ENCODE assay signal across 9 cellular contexts in the genomic region with DNA sequence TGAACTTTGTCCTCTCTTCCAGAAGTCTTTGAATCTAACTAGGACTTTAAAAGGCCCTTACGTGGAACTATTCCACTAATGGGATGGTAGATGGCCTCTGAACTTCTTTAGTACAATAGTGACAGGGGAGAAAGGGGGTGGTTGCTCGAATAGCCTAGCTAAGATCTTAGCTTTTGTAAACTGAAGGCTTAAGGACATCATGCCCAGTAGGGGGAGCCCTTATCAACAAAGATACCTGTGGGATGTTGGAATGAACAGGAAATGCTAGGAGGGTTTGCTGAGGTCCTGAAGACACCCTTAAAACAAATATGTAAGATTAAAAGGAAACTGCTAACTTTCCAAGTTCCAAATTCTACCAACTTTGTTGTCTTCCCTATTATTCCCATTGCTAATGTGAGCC. TPM values are rescaled to one million over a fixed set of nuclear protein-coding genes. Genes with fewer than 3 reads are reported as not detected.
DNase-seq lines count a peak whose midpoint lies in the region; ATAC-seq and TF ChIP-seq lines count a peak whose summit lies in the region.
"Had no signal": no experiment of that assay in that cellular context is flagged by ENCODE, and none has a peak within 500 bp of the region (broad histone marks: within the 10 kb centered on the region; RNA-seq: fewer than 3 reads in every experiment).

No MANE protein-coding gene starts in this region.

- H3K9me3 ChIP-seq in neuronal stem cell (replicated peaks in 1 of 2; ENCODE audit: control insufficient read depth in 2 of 2, insufficient read depth in 1 of 2, low read depth in 1 of 2, low read length in 2 of 2) = no peaks in the 10 kb centered on the region

- H3K79me1 ChIP-seq in neuronal stem cell (ENCODE audit: low read depth, low read length) = no peaks in the 10 kb centered on the region

- no peak overlapping the region for H2BK5ac ChIP-seq in neuronal stem cell (ENCODE audit: low read length)

- no peak overlapping the region for H3K18ac ChIP-seq in neuronal stem cell (ENCODE audit: low read length)

- no peak overlapping the region for H2BK12ac ChIP-seq in neuronal stem cell (ENCODE audit: low read length)

- no peak overlapping the region for H3K27ac Mint-ChIP-seq in activated CD4-positive, alpha-beta T cell treated with anti-CD3 and anti-CD28 coated beads, Interleukin-2, amount 10 ng/mL, durations not matched to agents 24 days and 14 days
- H3K27ac Mint-ChIP-seq: activated naive CD4-positive, alpha-beta T cell treated with anti-CD3 and anti-CD28 coated beads, Interleukin-2, amount 50 U/mL, for 24 hours had no signal

- no peak overlapping the region for H2BK15ac ChIP-seq in neuronal stem cell (ENCODE audit: low read length)

- intact Hi-C loops in activated CD4-positive, alpha-beta T cell treated with anti-CD3 and anti-CD28 coated beads, Interleukin-2, amount 10 ng/mL, durations not matched to agents 24 days and 14 days (cut with micrococcal nuclease) = loop anchor here (1.0 to 5.0 kb wide), 3 partner anchors 174 to 690 kb away; no protein-coding TSS in a partner anchor

- H3K27me3 ChIP-seq in neuronal stem cell (ENCODE audit: control insufficient read depth in 3 of 3, insufficient read depth in 3 of 3, low read depth in 1 of 3, low read length in 3 of 3) = peaks cover 0 to 3% (median 0%) of the 10 kb centered on the region in 3 experiments

- no CpG with 5 or more reads among the region's 2 CpGs for WGBS in neuronal stem cell (ENCODE audit: extremely low coverage in 2 of 2, insufficient read length in 2 of 2, insufficient replicate concordance in 1 of 2), 2 donors

- ATAC-seq in HG02798 (IDR thresholded peaks at IDR 0.05; ENCODE audit: poor library complexity, unreplicated experiment) (peak; percentile 59), GM21367 (IDR thresholded peaks at IDR 0.05; ENCODE audit: unreplicated experiment) (no peak)

- H2BK120ac ChIP-seq in neuronal stem cell (ENCODE audit: low read depth, low read length) = no peak overlapping the region

- H3K4me2 ChIP-seq in neuronal stem cell (ENCODE audit: insufficient read depth, low read length, poor library complexity, severe bottlenecking) = no peak overlapping the region

- no peak overlapping the region for H3K23ac ChIP-seq in neuronal stem cell (ENCODE audit: low read depth, low read length, poor library complexity)

- H3K36me3 ChIP-seq in neuronal stem cell (replicated peaks in 1 of 2; ENCODE audit: control insufficient read depth in 2 of 2, insufficient read depth in 2 of 2, low read length in 2 of 2) = no peaks in the 10 kb centered on the region

- no peak overlapping the region for H3K4me3 Mint-ChIP-seq in activated CD4-positive, alpha-beta T cell treated with anti-CD3 and anti-CD28 coated beads, Interleukin-2, amount 10 ng/mL, durations not matched to agents 24 days and 14 days
- H3K4me3 Mint-ChIP-seq: activated naive CD4-positive, alpha-beta T cell treated with anti-CD3 and anti-CD28 coated beads, Interleukin-2, amount 50 U/mL, for 24 hours had no signal

- H3K36me3 Mint-ChIP-seq in activated CD4-positive, alpha-beta T cell treated with anti-CD3 and anti-CD28 coated beads, Interleukin-2, amount 10 ng/mL, durations not matched to agents 24 days and 14 days (ENCODE audit: low read depth) = no peaks in the 10 kb centered on the region
- H3K36me3 Mint-ChIP-seq: activated naive CD4-positive, alpha-beta T cell treated with anti-CD3 and anti-CD28 coated beads, Interleukin-2, amount 50 U/mL, for 24 hours had no signal

- H2AFZ ChIP-seq in neuronal stem cell (ENCODE audit: low read length) = no peak overlapping the region

- TF ChIP-seq CTCF in foreskin fibroblast (IDR thresholded peaks at IDR 0.05; ENCODE audit: low read depth, low read length) = peak; percentile 79

- no peak overlapping the region for H4K91ac ChIP-seq in neuronal stem cell (ENCODE audit: low read depth, low read length, poor library complexity)

- H3K4me3 ChIP-seq in foreskin fibroblast (ENCODE audit: low read depth in 1 of 2, low read length in 2 of 2) = no peak overlapping the region
- no peak overlapping the region for H3K4me3 ChIP-seq in neuronal stem cell (ENCODE audit: low read length in 2 of 2)

- no peaks in the 10 kb centered on the region for H3K4me1 ChIP-seq in neuronal stem cell (ENCODE audit: control insufficient read depth in 2 of 2, insufficient read depth in 1 of 2, low read depth in 1 of 2, low read length in 2 of 2)

- peak; percentile 3 for DNase-seq in NCI-H1436 (lab: John Stamatoyannopoulos, UW)
- no peak for DNase-seq in NCI-H1436 treated with DMSO at 0.1 percent for 48 hours (lab: John Stamatoyannopoulos, UW)
- DNase-seq in NCI-H226 = peak; percentile 52
- peak; percentile 86 for DNase-seq in activated CD4-positive, alpha-beta T cell treated with anti-CD3 and anti-CD28 coated beads, Interleukin-2, amount 10 ng/mL, durations not matched to agents 24 days and 14 days
- peak; percentile 47 to 85 for DNase-seq in foreskin fibroblast
- DNase-seq in neuronal stem cell (ENCODE audit: low spot score) = peak; percentile 59

- no peak overlapping the region for H3K9ac ChIP-seq in neuronal stem cell (ENCODE audit: low read depth, low read length, poor library complexity)

- no peak overlapping the region for H3K27ac ChIP-seq in neuronal stem cell (replicated peaks; ENCODE audit: low read length)

- H3K27me3 Mint-ChIP-seq in activated CD4-positive, alpha-beta T cell treated with anti-CD3 and anti-CD28 coated beads, Interleukin-2, amount 10 ng/mL, durations not matched to agents 24 days and 14 days = peaks cover 13% of the 10 kb centered on the region

- no peak overlapping the region for H3K4ac ChIP-seq in neuronal stem cell (ENCODE audit: low read length)

- no peak overlapping the region for H3K14ac ChIP-seq in neuronal stem cell (ENCODE audit: low read length)

- no peaks in the 10 kb centered on the region for H3K9me3 Mint-ChIP-seq in activated CD4-positive, alpha-beta T cell treated with anti-CD3 and anti-CD28 coated beads, Interleukin-2, amount 10 ng/mL, durations not matched to agents 24 days and 14 days
- H3K9me3 Mint-ChIP-seq: activated naive CD4-positive, alpha-beta T cell treated with anti-CD3 and anti-CD28 coated beads, Interleukin-2, amount 50 U/mL, for 24 hours had no signal

- no peaks in the 10 kb centered on the region for H3K4me1 Mint-ChIP-seq in activated CD4-positive, alpha-beta T cell treated with anti-CD3 and anti-CD28 coated beads, Interleukin-2, amount 10 ng/mL, durations not matched to agents 24 days and 14 days
- H3K4me1 Mint-ChIP-seq: activated naive CD4-positive, alpha-beta T cell treated with anti-CD3 and anti-CD28 coated beads, Interleukin-2, amount 50 U/mL, for 24 hours had no signal

- H2AK5ac ChIP-seq in neuronal stem cell (ENCODE audit: low read depth, low read length) = no peak overlapping the region

- H4K8ac ChIP-seq in neuronal stem cell (ENCODE audit: low read depth, low read length) = no peak overlapping the region

RNA-seq across cellular contexts. Expression of a gene that starts 33.2 kb away (rescaled TPM):
- not detected in 2 replicates for total RNA-seq in activated CD4-positive, alpha-beta T cell treated with anti-CD3 and anti-CD28 coated beads, Interleukin-2, amount 10 ng/mL, durations not matched to agents 24 days and 14 days
- 1.5 TPM for polyA plus RNA-seq in neuronal stem cell (2013, experiment 1 of 2)
- polyA plus RNA-seq in neuronal stem cell (2013, experiment 2 of 2) = 1.6 TPM

RNA-seq across cellular contexts. Expression of a gene that starts 39.2 kb away (rescaled TPM):
- total RNA-seq in activated CD4-positive, alpha-beta T cell treated with anti-CD3 and anti-CD28 coated beads, Interleukin-2, amount 10 ng/mL, durations not matched to agents 24 days and 14 days = not detected in 2 replicates
- polyA plus RNA-seq in neuronal stem cell (2013, experiment 1 of 2) = 0.07 TPM
- 0.04 TPM for polyA plus RNA-seq in neuronal stem cell (2013, experiment 2 of 2)
